In the genomic region with DNA sequence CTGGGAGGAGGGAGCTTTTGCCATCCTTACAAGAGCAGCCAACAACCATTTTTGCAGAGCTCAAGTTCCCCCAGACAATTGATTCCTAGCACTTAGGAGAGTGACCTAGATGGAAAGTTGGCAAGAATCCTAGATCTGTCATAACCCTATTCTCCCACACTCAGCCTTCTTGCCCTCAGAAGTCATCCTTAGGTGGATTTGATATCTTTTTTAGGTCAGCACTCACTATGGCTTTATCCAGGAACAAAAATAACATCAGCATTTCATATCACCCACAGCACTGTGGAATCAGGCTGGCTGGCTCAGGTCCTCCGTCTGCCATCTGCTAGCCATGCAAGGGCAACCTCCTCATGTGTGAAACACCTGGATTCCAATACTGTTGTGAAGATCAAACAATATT, we compare ENCODE assay signal across 20 cellular contexts. TPM values are rescaled to one million over a fixed set of nuclear protein-coding genes. Genes with fewer than 3 reads are reported as not detected.
DNase-seq lines count a peak whose midpoint lies in the region; ATAC-seq and TF ChIP-seq lines count a peak whose summit lies in the region.
"Had no signal": no experiment of that assay in that cellular context is flagged by ENCODE, and none has a peak within 500 bp of the region (broad histone marks: within the 10 kb centered on the region; RNA-seq: fewer than 3 reads in every experiment).

No MANE protein-coding gene starts in this region.

- peak overlapping the region; percentile 23 for H3K27ac Mint-ChIP-seq in activated naive CD8-positive, alpha-beta T cell treated with anti-CD3 and anti-CD28 coated beads, Interleukin-2, amount 10 ng/mL, durations not matched to agents 7 days and 5 days
- no peak overlapping the region for H3K27ac Mint-ChIP-seq in activated naive CD8-positive, alpha-beta T cell treated with anti-CD3 and anti-CD28 coated beads for 36 hours
- H3K27ac Mint-ChIP-seq: CD8-positive, alpha-beta memory T cell had no signal

- no peaks in the 10 kb centered on the region for H3K36me3 ChIP-seq in prostate gland
- H3K36me3 ChIP-seq: MG63 had no signal

- 46% methylated on average over 1 of the region's 1 CpG for WGBS in prostate gland

- H3K9me3 Mint-ChIP-seq in activated naive CD8-positive, alpha-beta T cell treated with anti-CD3 and anti-CD28 coated beads, Interleukin-2, amount 10 ng/mL, durations not matched to agents 7 days and 5 days: no peaks in the 10 kb centered on the region
- H3K9me3 Mint-ChIP-seq in activated naive CD8-positive, alpha-beta T cell treated with anti-CD3 and anti-CD28 coated beads for 36 hours: no peaks in the 10 kb centered on the region

- POLR2A ChIA-PET in activated naive CD8-positive, alpha-beta T cell treated with anti-CD3 and anti-CD28 coated beads, Interleukin-2, amount 10 ng/mL, durations not matched to agents 7 days and 5 days (lab: Charles Lee): no interaction called here

- H3K4me1 ChIP-seq in prostate gland (replicated peaks): no peaks in the 10 kb centered on the region

- H3K4me3 ChIP-seq in prostate gland: no peak overlapping the region
- H3K4me3 ChIP-seq: MG63 had no signal

- no peak for DNase-seq in activated naive CD8-positive, alpha-beta T cell treated with anti-CD3 and anti-CD28 coated beads, Interleukin-2, amount 10 ng/mL, durations not matched to agents 7 days and 5 days
- DNase-seq in activated naive CD8-positive, alpha-beta T cell treated with anti-CD3 and anti-CD28 coated beads for 36 hours: no peak
- peak; percentile 12 for DNase-seq in NCI-H774 (lab: John Stamatoyannopoulos, UW)
- peak; percentile 48 for DNase-seq in left ventricle myocardium superior
- DNase-seq in prostate gland (ENCODE audit: low spot score): no peak
- DNase-seq in omental fat pad (ENCODE audit: low spot score): no peak
- DNase-seq: ACHN; C1 segment of cervical spinal cord; CD8-positive, alpha-beta memory T cell; DND-41; Kasumi-1; MG63; NCI-H1048; NCI-H146; NCI-H2029 treated with DMSO at 0.1 percent for 48 hours; NCI-H526; SHP77 treated with DMSO at 0.1 percent for 48 hours had no signal

- peaks cover 15% of the 10 kb centered on the region for H3K27me3 Mint-ChIP-seq in activated naive CD8-positive, alpha-beta T cell treated with anti-CD3 and anti-CD28 coated beads, Interleukin-2, amount 10 ng/mL, durations not matched to agents 7 days and 5 days
- peaks cover 3% of the 10 kb centered on the region for H3K27me3 Mint-ChIP-seq in activated naive CD8-positive, alpha-beta T cell treated with anti-CD3 and anti-CD28 coated beads for 36 hours

- no peak overlapping the region for H3K27ac ChIP-seq in prostate gland

- H3K9me3 ChIP-seq in prostate gland: no peaks in the 10 kb centered on the region
- H3K9me3 ChIP-seq: MG63 had no signal

- ATAC-seq in activated naive CD8-positive, alpha-beta T cell treated with anti-CD3 and anti-CD28 coated beads, Interleukin-2, amount 10 ng/mL, durations not matched to agents 7 days and 5 days (ENCODE audit: low read depth): no peak
- peak; percentile 79 for ATAC-seq in left ventricle myocardium superior
- ATAC-seq in HG03196 (IDR thresholded peaks at IDR 0.05; ENCODE audit: unreplicated experiment): no peak
- ATAC-seq in omental fat pad (ENCODE audit: low FRiP score): no peak

- H3K36me3 Mint-ChIP-seq in activated naive CD8-positive, alpha-beta T cell treated with anti-CD3 and anti-CD28 coated beads, Interleukin-2, amount 10 ng/mL, durations not matched to agents 7 days and 5 days: no peaks in the 10 kb centered on the region
- H3K36me3 Mint-ChIP-seq in activated naive CD8-positive, alpha-beta T cell treated with anti-CD3 and anti-CD28 coated beads for 36 hours: no peaks in the 10 kb centered on the region
- H3K36me3 Mint-ChIP-seq: CD8-positive, alpha-beta memory T cell had no signal

- no peaks in the 10 kb centered on the region for H3K27me3 ChIP-seq in prostate gland (replicated peaks; ENCODE audit: insufficient read depth)

- peaks cover 8% of the 10 kb centered on the region for H3K4me1 Mint-ChIP-seq in activated naive CD8-positive, alpha-beta T cell treated with anti-CD3 and anti-CD28 coated beads, Interleukin-2, amount 10 ng/mL, durations not matched to agents 7 days and 5 days
- H3K4me1 Mint-ChIP-seq in activated naive CD8-positive, alpha-beta T cell treated with anti-CD3 and anti-CD28 coated beads for 36 hours: peaks cover 10% of the 10 kb centered on the region

- TF ChIP-seq CTCF in prostate gland (IDR thresholded peaks at IDR 0.05) (no peak), omental fat pad (IDR thresholded peaks at IDR 0.05) (no peak)

- no peak for TF ChIP-seq POLR2A in prostate gland (IDR thresholded peaks at IDR 0.05)

- intact Hi-C loops in left ventricle myocardium superior (cut with micrococcal nuclease): no loop called here
- intact Hi-C loops in prostate gland (cut with DNase I): no loop called here

- H3K4me3 Mint-ChIP-seq in activated naive CD8-positive, alpha-beta T cell treated with anti-CD3 and anti-CD28 coated beads, Interleukin-2, amount 10 ng/mL, durations not matched to agents 7 days and 5 days: no peak overlapping the region
- H3K4me3 Mint-ChIP-seq in activated naive CD8-positive, alpha-beta T cell treated with anti-CD3 and anti-CD28 coated beads for 36 hours: no peak overlapping the region
- H3K4me3 Mint-ChIP-seq: CD8-positive, alpha-beta memory T cell had no signal

RNA-seq across cellular contexts. Expression of a gene that starts 6.0 kb away (rescaled TPM):
- not detected for total RNA-seq in activated naive CD8-positive, alpha-beta T cell treated with anti-CD3 and anti-CD28 coated beads, Interleukin-2, amount 10 ng/mL, durations not matched to agents 7 days and 5 days
- not detected for total RNA-seq in activated naive CD8-positive, alpha-beta T cell treated with anti-CD3 and anti-CD28 coated beads for 36 hours
- total RNA-seq in left ventricle myocardium superior (35.3 TPM), prostate gland (10 to 100 TPM in 1 of 2 donors, 1 to 10 TPM in 1; 4.7 to 15.4 TPM), omental fat pad (100 to 1,000 TPM; 147 to 298 (median 275) TPM)
- total RNA-seq: CD8-positive, alpha-beta memory T cell; H1; OCI-LY7 had no signal

Comparison
In these comparisons a context has a peak if more than half of its experiments do, and no peak if none do; other contexts are left out.
1. DNase-seq: peak in NCI-H774 (single experiment) and left ventricle myocardium superior (single experiment); none in activated naive CD8-positive, alpha-beta T cell treated with anti-CD3 and anti-CD28 coated beads, Interleukin-2, amount 10 ng/mL, durations not matched to agents 7 days and 5 days (single experiment), activated naive CD8-positive, alpha-beta T cell treated with anti-CD3 and anti-CD28 coated beads for 36 hours (single experiment), prostate gland (single experiment) and omental fat pad (single experiment).
2. RNA of a gene that starts 6.0 kb away (total RNA-seq): 147 to 298 TPM in omental fat pad, 35.3 TPM in left ventricle myocardium superior (single experiment) and 4.7 to 15.4 TPM in prostate gland; not detected in activated naive CD8-positive, alpha-beta T cell treated with anti-CD3 and anti-CD28 coated beads, Interleukin-2, amount 10 ng/mL, durations not matched to agents 7 days and 5 days and not detected in activated naive CD8-positive, alpha-beta T cell treated with anti-CD3 and anti-CD28 coated beads for 36 hours; every median in the first group is over 4 times any median in the second.